In the genomic region with DNA sequence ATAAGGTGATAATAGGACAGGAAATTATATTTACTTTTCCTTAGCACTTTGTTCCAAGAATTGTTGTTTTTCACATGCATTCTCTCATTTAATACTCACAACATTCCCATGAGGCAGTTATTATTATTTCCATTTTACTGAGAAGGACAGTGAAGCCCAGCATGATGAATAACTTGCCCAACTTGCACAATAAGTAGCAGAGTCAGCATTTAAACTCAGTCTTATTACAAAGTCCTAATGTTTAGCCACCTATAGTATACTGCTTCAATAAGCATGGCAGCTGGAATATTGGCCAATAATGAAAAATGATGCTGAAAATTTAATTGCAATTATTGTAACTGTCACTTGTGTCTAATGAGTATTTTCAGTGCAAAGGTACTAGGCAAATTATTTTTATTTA, we compare ENCODE assay signal across 9 cellular contexts. TPM values are rescaled to one million over a fixed set of nuclear protein-coding genes. Genes with fewer than 3 reads are reported as not detected.
"Had no signal": no experiment of that assay in that cellular context is flagged by ENCODE, and none has a peak within 500 bp of the region (broad histone marks: within the 10 kb centered on the region; RNA-seq: fewer than 3 reads in every experiment).

No MANE protein-coding gene starts in this region.

- DNase-seq: GDM1, GF-D8 had no signal

- ATAC-seq: GM12878 had no signal

- H3K4me3 ChIP-seq: GM12878 had no signal

- FAIRE-seq: G401.6, GM12878, GM12891, GM12892, GM18507, GM19239 had no signal

RNA-seq across cellular contexts. Expression of gene SYNPR, which starts 45.7 kb away (rescaled TPM):
- total RNA-seq: G401, GM12878 had no signal
- polyA plus RNA-seq: GM12878 had no signal
